ENCODE assay signal across 8 cellular contexts in genomic region chr16:85010446-85010930, GRCh38. TPM values are rescaled to one million over a fixed set of nuclear protein-coding genes. Genes with fewer than 3 reads are reported as not detected.
DNase-seq lines count a peak whose midpoint lies in the region; ATAC-seq and TF ChIP-seq lines count a peak whose summit lies in the region.

No MANE protein-coding gene starts in this region.

- no peaks in the 10 kb centered on the region for H3K9me3 Mint-ChIP-seq in activated naive CD4-positive, alpha-beta T cell treated with anti-CD3 and anti-CD28 coated beads, Interleukin-2, amount 50 U/mL, for 24 hours
- H3K9me3 Mint-ChIP-seq in activated naive CD8-positive, alpha-beta T cell (ENCODE audit: low read depth): no peaks in the 10 kb centered on the region

- H3K36me3 ChIP-seq in liver (ENCODE audit: control insufficient read depth in 4 of 4, insufficient read depth in 3 of 4, low read depth in 1 of 4, low read length in 3 of 4) (no peaks in the 10 kb centered on the region), upper lobe of right lung (peaks cover 6% of the 10 kb centered on the region)

- H3K4me1 Mint-ChIP-seq in activated naive CD4-positive, alpha-beta T cell treated with anti-CD3 and anti-CD28 coated beads, Interleukin-2, amount 50 U/mL, for 24 hours: peaks cover 51% of the 10 kb centered on the region
- H3K4me1 Mint-ChIP-seq in activated naive CD8-positive, alpha-beta T cell (ENCODE audit: low read depth): peaks cover 47% of the 10 kb centered on the region

- H3K4me3 Mint-ChIP-seq in activated naive CD4-positive, alpha-beta T cell treated with anti-CD3 and anti-CD28 coated beads, Interleukin-2, amount 50 U/mL, for 24 hours: peak overlapping the region; percentile 92
- H3K4me3 Mint-ChIP-seq in activated naive CD8-positive, alpha-beta T cell: peak overlapping the region; percentile 97

- H3K9ac ChIP-seq in liver (ENCODE audit: low read depth in 1 of 2, low read length in 2 of 2): peak overlapping the region; percentile 90 to 96

- ATAC-seq in upper lobe of right lung: no peak

- intact Hi-C loops in upper lobe of right lung (cut with DNase I): no loop called here

- 23% methylated on average over 9 of the region's 9 CpGs for WGBS in liver

- TF ChIP-seq CTCF in liver (IDR thresholded peaks at IDR 0.05; ENCODE audit: low read depth, low read length, missing input control) (no peak), upper lobe of right lung (IDR thresholded peaks at IDR 0.05) (no peak), GM13977 (IDR thresholded peaks at IDR 0.05; ENCODE audit: extremely low read depth, insufficient read depth, missing control alignments) (no peak)

- no peaks in the 10 kb centered on the region for H3K27me3 ChIP-seq in liver (ENCODE audit: control insufficient read depth in 4 of 4, insufficient read depth in 4 of 4, low read length in 3 of 4)
- no peaks in the 10 kb centered on the region for H3K27me3 ChIP-seq in upper lobe of right lung

- H3K9me3 ChIP-seq in liver (ENCODE audit: control insufficient read depth in 4 of 4, low read length in 3 of 4): no peaks in the 10 kb centered on the region
- H3K9me3 ChIP-seq in upper lobe of right lung: no peaks in the 10 kb centered on the region

- H3K27ac Mint-ChIP-seq in activated naive CD4-positive, alpha-beta T cell treated with anti-CD3 and anti-CD28 coated beads, Interleukin-2, amount 50 U/mL, for 24 hours: peak overlapping the region; percentile 99
- peak overlapping the region; percentile 96 for H3K27ac Mint-ChIP-seq in activated naive CD8-positive, alpha-beta T cell

- H3K4me3 ChIP-seq in liver (ENCODE audit: low read depth in 1 of 3, low read length in 3 of 3): peak overlapping the region; percentile 80 to 90 (median 89)
- peak overlapping the region; percentile 83 for H3K4me3 ChIP-seq in upper lobe of right lung

- H3K36me3 Mint-ChIP-seq in activated naive CD4-positive, alpha-beta T cell treated with anti-CD3 and anti-CD28 coated beads, Interleukin-2, amount 50 U/mL, for 24 hours: peaks cover 3% of the 10 kb centered on the region
- no peaks in the 10 kb centered on the region for H3K36me3 Mint-ChIP-seq in activated naive CD8-positive, alpha-beta T cell

- no peaks in the 10 kb centered on the region for H3K27me3 Mint-ChIP-seq in activated naive CD4-positive, alpha-beta T cell treated with anti-CD3 and anti-CD28 coated beads, Interleukin-2, amount 50 U/mL, for 24 hours
- no peaks in the 10 kb centered on the region for H3K27me3 Mint-ChIP-seq in activated naive CD8-positive, alpha-beta T cell

- TF ChIP-seq RAD21 in liver (IDR thresholded peaks at IDR 0.05): no peak

- H3K4me1 ChIP-seq in liver (ENCODE audit: control insufficient read depth in 4 of 4, insufficient read depth in 4 of 4, low read length in 3 of 4) (peaks cover 0 to 29% (median 14%) of the 10 kb centered on the region in 4 donors), upper lobe of right lung (peaks cover 55% of the 10 kb centered on the region)

- H3K27ac ChIP-seq in liver (ENCODE audit: low read depth in 1 of 2, low read length in 2 of 2) (peak overlapping the region; percentile 93 to 95), upper lobe of right lung (peak overlapping the region; percentile 99)

- no peak for DNase-seq in activated naive CD4-positive, alpha-beta T cell (lab: John Stamatoyannopoulos, UW)
- DNase-seq in upper lobe of right lung (no peak), MV-4-11 (lab: John Stamatoyannopoulos, UW) (no peak), NCI-H748 treated with DMSO at 0.1 percent for 48 hours (lab: John Stamatoyannopoulos, UW) (no peak), GM13977 (ENCODE audit: low spot score) (no peak)

- in situ Hi-C loops in GM13977 (cut with MboI; ENCODE audit: low pct_unique_long_range_greater_than_20kb, low sequenced_read_pairs, unreplicated experiment): no loop called here

TF ChIP-seq in liver, 16 proteins besides CTCF, POLR2A, EP300 and RAD21:
- TF ChIP-seq JUND (IDR thresholded peaks at IDR 0.05) (no peak), FOXA2 (IDR thresholded peaks at IDR 0.05) (no peak), EGR1 (IDR thresholded peaks at IDR 0.05; ENCODE audit: low read depth in 2 of 2) (no peak), TAF1 (conservative IDR thresholded peaks at IDR 0.05) (no peak), GABPA (IDR thresholded peaks at IDR 0.05 in 1 of 2, conservative IDR thresholded peaks at IDR 0.05 in 1 of 2) (no peak), HNF4G (IDR thresholded peaks at IDR 0.05) (no peak), REST (IDR thresholded peaks at IDR 0.05) (no peak), NR2F2 (IDR thresholded peaks at IDR 0.05) (no peak), YY1 (IDR thresholded peaks at IDR 0.05) (no peak)
- TF ChIP-seq, protein P1, sequence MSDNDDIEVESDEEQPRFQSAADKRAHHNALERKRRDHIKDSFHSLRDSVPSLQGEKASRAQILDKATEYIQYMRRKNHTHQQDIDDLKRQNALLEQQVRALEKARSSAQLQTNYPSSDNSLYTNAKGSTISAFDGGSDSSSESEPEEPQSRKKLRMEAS (IDR thresholded peaks at IDR 0.05): no peak
- TF ChIP-seq, protein P2, sequence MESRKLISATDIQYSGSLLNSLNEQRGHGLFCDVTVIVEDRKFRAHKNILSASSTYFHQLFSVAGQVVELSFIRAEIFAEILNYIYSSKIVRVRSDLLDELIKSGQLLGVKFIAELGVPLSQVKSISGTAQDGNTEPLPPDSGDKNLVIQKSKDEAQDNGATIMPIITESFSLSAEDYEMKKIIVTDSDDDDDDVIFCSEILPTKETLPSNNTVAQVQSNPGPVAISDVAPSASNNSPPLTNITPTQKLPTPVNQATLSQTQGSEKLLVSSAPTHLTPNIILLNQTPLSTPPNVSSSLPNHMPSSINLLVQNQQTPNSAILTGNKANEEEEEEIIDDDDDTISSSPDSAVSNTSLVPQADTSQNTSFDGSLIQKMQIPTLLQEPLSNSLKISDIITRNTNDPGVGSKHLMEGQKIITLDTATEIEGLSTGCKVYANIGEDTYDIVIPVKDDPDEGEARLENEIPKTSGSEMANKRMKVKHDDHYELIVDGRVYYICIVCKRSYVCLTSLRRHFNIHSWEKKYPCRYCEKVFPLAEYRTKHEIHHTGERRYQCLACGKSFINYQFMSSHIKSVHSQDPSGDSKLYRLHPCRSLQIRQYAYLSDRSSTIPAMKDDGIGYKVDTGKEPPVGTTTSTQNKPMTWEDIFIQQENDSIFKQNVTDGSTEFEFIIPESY (IDR thresholded peaks at IDR 0.05): no peak
- TF ChIP-seq, protein P3, sequence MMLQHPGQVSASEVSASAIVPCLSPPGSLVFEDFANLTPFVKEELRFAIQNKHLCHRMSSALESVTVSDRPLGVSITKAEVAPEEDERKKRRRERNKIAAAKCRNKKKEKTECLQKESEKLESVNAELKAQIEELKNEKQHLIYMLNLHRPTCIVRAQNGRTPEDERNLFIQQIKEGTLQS (IDR thresholded peaks at IDR 0.05): no peak

RNA-seq across cellular contexts. Expression of gene ZDHHC7, which starts 0.8 kb away (rescaled TPM):
- total RNA-seq in liver: 10 to 100 TPM; 14.5 to 14.9 TPM
- polyA plus RNA-seq in liver: 1 to 10 TPM; 2.5 to 9.7 TPM
- 79.7 TPM for total RNA-seq in upper lobe of right lung

RNA-seq across cellular contexts. Expression of gene KIAA0513, which starts 17.1 kb away (rescaled TPM):
- total RNA-seq in liver: 1 to 10 TPM; 3.9 to 5.9 TPM
- polyA plus RNA-seq in liver: 1 to 10 TPM; 1.5 to 1.8 TPM
- total RNA-seq in upper lobe of right lung: 21.7 TPM
